Comparison of ENCODE assay signal across 21 cellular contexts in genomic region chr3:30113906-30114305, GRCh38.
"Had no signal": no experiment of that assay in that cellular context is flagged by ENCODE, and none has a peak within 500 bp of the region (broad histone marks: within the 10 kb centered on the region; RNA-seq: fewer than 3 reads in every experiment).

No MANE protein-coding gene starts in this region.

- ATAC-seq: HepG2, Right ventricle myocardium inferior had no signal

- H3K4me1 ChIP-seq: Peyer's patch, SJSA1 had no signal

- H3K36me3 ChIP-seq: MG63, Peyer's patch, SJSA1 had no signal

- H3K27me3 ChIP-seq: MG63, Peyer's patch, SJSA1 had no signal

- H3K9me3 ChIP-seq: MG63, Peyer's patch, SJSA1 had no signal

- H3K4me3 ChIP-seq: MG63, Peyer's patch, SJSA1, SK-N-MC had no signal

- DNase-seq: IMR-90, Karpas-422, KG1, MG63, NCI-H1092, NCI-H1105 treated with DMSO at 0.1 percent for 48 hours, NCI-H1417 treated with DMSO at 0.1 percent for 48 hours, NCI-H146, NCI-H1694 treated with DMSO at 0.1 percent for 48 hours, NCI-H1930, NCI-H2081, NCI-H2107, NCI-H2227 treated with DMSO at 0.1 percent for 48 hours, NCI-H524, NCI-H774, Peyer's patch, SHP77 treated with DMSO at 0.1 percent for 48 hours had no signal

- H3K27ac ChIP-seq: Peyer's patch, SJSA1, SK-N-MC had no signal
